In the genomic region with DNA sequence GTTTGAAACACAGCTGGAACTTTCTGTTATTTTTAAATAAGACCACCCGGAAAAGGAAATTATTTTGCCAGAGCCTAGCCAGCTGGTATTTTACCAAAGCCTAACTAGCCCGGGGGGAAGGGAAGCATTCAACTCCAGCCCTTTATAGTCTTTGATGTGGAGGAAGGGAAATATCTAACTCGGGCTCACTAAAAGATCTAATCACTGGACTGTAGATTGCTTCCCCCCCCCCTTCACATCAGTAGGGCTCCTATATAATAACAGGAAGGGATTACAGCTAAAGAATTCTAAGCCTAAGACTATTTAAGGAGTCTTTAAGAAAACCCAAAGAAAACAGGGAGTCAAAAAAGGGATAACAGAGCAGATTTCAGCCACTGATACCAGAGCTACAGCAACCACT, we compare ENCODE assay signal across 19 cellular contexts.
"Had no signal": no experiment of that assay in that cellular context is flagged by ENCODE, and none has a peak within 500 bp of the region (broad histone marks: within the 10 kb centered on the region; RNA-seq: fewer than 3 reads in every experiment).

No MANE protein-coding gene starts in this region.

- H3K4me1 ChIP-seq: foreskin keratinocyte, psoas muscle, right lobe of liver, transverse colon had no signal

- H3K27me3 ChIP-seq: foreskin keratinocyte, right lobe of liver, transverse colon had no signal

- H3K9me3 ChIP-seq: psoas muscle, right lobe of liver, transverse colon had no signal

- DNase-seq: activated CD4-positive, alpha-beta T cell treated with anti-CD3 and anti-CD28 coated beads, Interleukin-2, amount 10 ng/mL, durations not matched to agents 24 days and 14 days; activated CD4-positive, CD25-positive, alpha-beta regulatory T cell; activated CD8-positive, alpha-beta memory T cell treated with anti-CD3 and anti-CD28 coated beads, Interleukin-2, amount 50 U/mL, for 48 hours; activated CD8-positive, alpha-beta T cell treated with anti-CD3 and anti-CD28 coated beads, Interleukin-2, amount 10 ng/mL, durations not matched to agents 7 days and 5 days; activated gamma-delta T cell treated with Interleukin-2 at 50 U/mL for 16 hours; activated T-cell treated with anti-CD3 and anti-CD28 coated beads, Interleukin-2, amount 50 U/mL, for 72 hours; effector CD8-positive, alpha-beta T cell; foreskin keratinocyte; glutamatergic neuron; immature natural killer cell; left colon; psoas muscle; right lobe of liver; stimulated activated naive CD8-positive, alpha-beta T cell treated with anti-CD3 and anti-CD28 coated beads, Interleukin-15, Interleukin-2, amounts not matched to agents 100 U/mL and 50 U/mL, for 24 hours; T-helper 17 cell; transverse colon had no signal

- H3K27me3 Mint-ChIP-seq: activated CD4-positive, alpha-beta T cell treated with anti-CD3 and anti-CD28 coated beads, Interleukin-2, amount 10 ng/mL, durations not matched to agents 24 days and 14 days; activated naive CD8-positive, alpha-beta T cell; natural killer cell treated with Interleukin-12 subunit alpha and Interleukin-12 subunit beta and Interleukin-15 and Interleukin-18, amount 100 ng/mL, for 72 hours; T-helper 17 cell had no signal

- H3K9me3 Mint-ChIP-seq: activated CD4-positive, alpha-beta T cell treated with anti-CD3 and anti-CD28 coated beads, Interleukin-2, amount 10 ng/mL, durations not matched to agents 24 days and 14 days had no signal

- H3K27ac Mint-ChIP-seq: activated CD4-positive, alpha-beta T cell treated with anti-CD3 and anti-CD28 coated beads, Interleukin-2, amount 10 ng/mL, durations not matched to agents 24 days and 14 days; activated CD8-positive, alpha-beta T cell treated with anti-CD3 and anti-CD28 coated beads, Interleukin-2, amount 10 ng/mL, durations not matched to agents 7 days and 5 days; activated naive CD8-positive, alpha-beta T cell; activated T-cell treated with anti-CD3 and anti-CD28 coated beads, Interleukin-2, amount 50 U/mL, for 72 hours; immature natural killer cell; natural killer cell treated with Interleukin-12 subunit alpha and Interleukin-12 subunit beta and Interleukin-15 and Interleukin-18, amount 100 ng/mL, for 72 hours; T-helper 17 cell had no signal

- ATAC-seq: activated CD8-positive, alpha-beta T cell treated with anti-CD3 and anti-CD28 coated beads, Interleukin-2, amount 10 ng/mL, durations not matched to agents 7 days and 5 days; activated T-cell treated with anti-CD3 and anti-CD28 coated beads, Interleukin-2, amount 50 U/mL, for 72 hours; foreskin keratinocyte; left colon; natural killer cell treated with Interleukin-12 subunit alpha and Interleukin-12 subunit beta and Interleukin-15 and Interleukin-18, amount 100 ng/mL, for 72 hours; psoas muscle; right lobe of liver; stimulated activated naive CD8-positive, alpha-beta T cell treated with anti-CD3 and anti-CD28 coated beads, Interleukin-15, Interleukin-2, amounts not matched to agents 100 U/mL and 50 U/mL, for 24 hours; T-helper 17 cell had no signal

- H3K27ac ChIP-seq: foreskin keratinocyte, psoas muscle, right lobe of liver, transverse colon had no signal

- H3K36me3 ChIP-seq: right lobe of liver, transverse colon had no signal

- H3K36me3 Mint-ChIP-seq: activated naive CD8-positive, alpha-beta T cell; immature natural killer cell had no signal

- H3K4me3 ChIP-seq: psoas muscle, right lobe of liver, transverse colon had no signal

- H3K4me3 Mint-ChIP-seq: activated CD4-positive, alpha-beta T cell treated with anti-CD3 and anti-CD28 coated beads, Interleukin-2, amount 10 ng/mL, durations not matched to agents 24 days and 14 days; activated CD8-positive, alpha-beta T cell treated with anti-CD3 and anti-CD28 coated beads, Interleukin-2, amount 10 ng/mL, durations not matched to agents 7 days and 5 days; activated naive CD8-positive, alpha-beta T cell; activated T-cell treated with anti-CD3 and anti-CD28 coated beads, Interleukin-2, amount 50 U/mL, for 72 hours; immature natural killer cell; natural killer cell treated with Interleukin-12 subunit alpha and Interleukin-12 subunit beta and Interleukin-15 and Interleukin-18, amount 100 ng/mL, for 72 hours; T-helper 17 cell had no signal

- FAIRE-seq: TTC549 had no signal

- H3K4me1 Mint-ChIP-seq: activated CD4-positive, alpha-beta T cell treated with anti-CD3 and anti-CD28 coated beads, Interleukin-2, amount 10 ng/mL, durations not matched to agents 24 days and 14 days; immature natural killer cell; T-helper 17 cell had no signal
